8 cellular contexts compared by ENCODE assay signal in the genomic region with DNA sequence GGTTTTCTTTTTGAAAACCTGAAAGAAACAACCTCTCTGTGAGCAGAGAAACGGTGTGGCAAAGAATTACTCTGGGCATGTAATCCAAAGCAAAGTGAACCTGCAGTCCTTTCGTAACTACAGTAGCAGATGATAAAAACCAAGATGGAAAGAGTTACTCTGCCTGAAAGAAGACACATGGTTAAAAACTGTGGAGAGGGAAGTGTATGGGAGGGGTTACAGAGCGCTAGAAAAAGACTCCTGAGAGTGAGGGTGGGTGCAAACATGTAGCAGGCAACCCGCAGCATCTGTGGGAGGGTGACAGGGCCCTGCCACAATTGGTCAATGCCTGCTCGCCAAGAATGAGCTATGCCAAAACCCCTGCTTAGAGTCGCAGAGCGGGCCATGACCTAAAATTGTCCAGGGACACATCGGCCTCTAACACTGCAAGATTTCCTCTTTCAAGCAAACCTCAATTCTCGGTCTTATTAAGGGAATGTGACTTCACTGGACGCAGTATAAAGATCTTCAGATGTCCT. TPM values are rescaled to one million over a fixed set of nuclear protein-coding genes. Genes with fewer than 3 reads are reported as not detected.
A peak's percentile ranks its signal among the peaks of the same experiment; 100 is the strongest.
DNase-seq lines count a peak whose midpoint lies in the region; ATAC-seq and TF ChIP-seq lines count a peak whose summit lies in the region.

No MANE protein-coding gene starts in this region.

- intact Hi-C loops in activated CD4-positive, alpha-beta T cell treated with anti-CD3 and anti-CD28 coated beads for 36 hours (cut with DNase I, micrococcal nuclease) = loop anchor here (1.0 to 5.0 kb wide), 18 partner anchors 21 to 604 kb away; a partner anchor contains a TSS
- intact Hi-C loops in esophagus muscularis mucosa (cut with DNase I) = no loop called here

- H3K4me2 ChIP-seq in neural progenitor cell = peak overlapping the region; percentile 91

- peak; percentile 48 for ATAC-seq in activated CD4-positive, alpha-beta T cell treated with anti-CD3 and anti-CD28 coated beads for 36 hours
- ATAC-seq in HG03378 (IDR thresholded peaks at IDR 0.05; ENCODE audit: unreplicated experiment) = peak; percentile 12
- peak; percentile 1; the same call in 1 of the 2 replicates for ATAC-seq in WTC11

- peaks cover 30% of the 10 kb centered on the region for H3F3A ChIP-seq in neural progenitor cell (ENCODE audit: low read depth)

- H4K20me1 ChIP-seq in neural progenitor cell (ENCODE audit: low read depth) = peaks cover 4% of the 10 kb centered on the region

- H3K4me1 ChIP-seq in esophagus muscularis mucosa (peaks cover 19 to 37% (median 24%) of the 10 kb centered on the region in 4 donors), neural progenitor cell (peaks cover 3% of the 10 kb centered on the region)

- H3K4me3 Mint-ChIP-seq in activated CD4-positive, alpha-beta T cell treated with anti-CD3 and anti-CD28 coated beads for 36 hours = peak overlapping the region; percentile 81
- H3K4me3 Mint-ChIP-seq in WTC11 (peak overlapping the region; percentile 91), neural progenitor cell (peak overlapping the region; percentile 95)

- TF ChIP-seq CTCF in WTC11 (IDR thresholded peaks at IDR 0.05) (no peak), esophagus muscularis mucosa (IDR thresholded peaks at IDR 0.05) (peak in 1 of 3 experiments; percentile 11), neural progenitor cell (IDR thresholded peaks at IDR 0.05) (no peak), GM20000 (IDR thresholded peaks at IDR 0.05; ENCODE audit: extremely low read depth, missing control alignments) (no peak)

- CTCF ChIA-PET in activated CD4-positive, alpha-beta T cell treated with anti-CD3 and anti-CD28 coated beads for 36 hours (lab: Charles Lee) = interaction anchor here (0.5 to 3.5 kb wide), 14 partner anchors 11 to 378 kb away, joined by 3 to 14 read pairs (median 4); a partner anchor contains a TSS
- CTCF ChIA-PET in WTC11 (lab: Charles Lee) = interaction anchor here (0.6 to 3.5 kb wide), 16 partner anchors 10 to 229 kb away, joined by 3 to 60 read pairs (median 6); a partner anchor contains a TSS

- POLR2A ChIA-PET in activated CD4-positive, alpha-beta T cell treated with anti-CD3 and anti-CD28 coated beads for 36 hours (lab: Charles Lee) = interaction anchor here (0.6 to 1.2 kb wide), 2 partner anchors 56 to 60 kb away, joined by 3 to 5 read pairs; a partner anchor contains a TSS
- POLR2A ChIA-PET in WTC11 (lab: Charles Lee) = interaction anchor here (0.5 to 0.6 kb wide), 2 partner anchors 21 to 256 kb away, joined by 3 to 5 read pairs; no protein-coding TSS in a partner anchor

- peak overlapping the region; percentile 69 for H3K9ac ChIP-seq in neural progenitor cell

- 7% methylated on average over 7 of the region's 10 CpGs for WGBS in esophagus muscularis mucosa

- no peaks in the 10 kb centered on the region for H3K9me3 Mint-ChIP-seq in activated CD4-positive, alpha-beta T cell treated with anti-CD3 and anti-CD28 coated beads for 36 hours (ENCODE audit: low read depth)
- H3K9me3 Mint-ChIP-seq in WTC11 (no peaks in the 10 kb centered on the region), neural progenitor cell (no peaks in the 10 kb centered on the region)

- no peaks in the 10 kb centered on the region for H3K9me3 ChIP-seq in esophagus muscularis mucosa
- H3K9me3 ChIP-seq in neural progenitor cell (ENCODE audit: low read depth) = no peaks in the 10 kb centered on the region

- H3K4me3 ChIP-seq in esophagus muscularis mucosa (peak overlapping the region; percentile 67 to 93 (median 83)), neural progenitor cell (peak overlapping the region; percentile 80)

- peak overlapping the region; percentile 97 for H3K27ac Mint-ChIP-seq in activated CD4-positive, alpha-beta T cell treated with anti-CD3 and anti-CD28 coated beads for 36 hours
- H3K27ac Mint-ChIP-seq in WTC11 (peak overlapping the region; percentile 95), neural progenitor cell (peak overlapping the region; percentile 74)

- H3K27ac ChIP-seq in esophagus muscularis mucosa (replicated peaks in 1 of 4) (peak overlapping the region; percentile 89 to 94 (median 92)), neural progenitor cell (peak overlapping the region; percentile 93)

- TF ChIP-seq EP300 in esophagus muscularis mucosa (IDR thresholded peaks at IDR 0.05) = no peak

- H3K27me3 ChIP-seq in esophagus muscularis mucosa (no peaks in the 10 kb centered on the region), neural progenitor cell (no peaks in the 10 kb centered on the region)

- TF ChIP-seq POLR2A in esophagus muscularis mucosa (IDR thresholded peaks at IDR 0.05; ENCODE audit: low read depth) = no peak

- peak overlapping the region; percentile 70 for H2AFZ ChIP-seq in neural progenitor cell (replicated peaks)

- H3K79me2 ChIP-seq in neural progenitor cell (ENCODE audit: low read depth) = no peaks in the 10 kb centered on the region

- peak; percentile 74 for DNase-seq in activated CD4-positive, alpha-beta T cell treated with anti-CD3 and anti-CD28 coated beads for 36 hours
- no peak for DNase-seq in activated CD4-positive, alpha-beta T cell treated with anti-CD3 and anti-CD28 coated beads for 4 hours
- no peak for DNase-seq in WTC11 (ENCODE audit: low spot score)
- DNase-seq in esophagus muscularis mucosa (ENCODE audit: extremely low spot score) = no peak
- DNase-seq in neural progenitor cell (ENCODE audit: low spot score) = no peak
- no peak for DNase-seq in GM20000 (ENCODE audit: low spot score)
- DNase-seq in NCI-H1417 treated with DMSO at 0.1 percent for 48 hours (lab: John Stamatoyannopoulos, UW) = no peak

- peaks cover 34% of the 10 kb centered on the region for H3K4me1 Mint-ChIP-seq in activated CD4-positive, alpha-beta T cell treated with anti-CD3 and anti-CD28 coated beads for 36 hours
- H3K4me1 Mint-ChIP-seq in WTC11 (peaks cover 16% of the 10 kb centered on the region), neural progenitor cell (peaks cover 19% of the 10 kb centered on the region)

- H3K27me3 Mint-ChIP-seq in activated CD4-positive, alpha-beta T cell treated with anti-CD3 and anti-CD28 coated beads for 36 hours = no peaks in the 10 kb centered on the region
- H3K27me3 Mint-ChIP-seq in WTC11 (ENCODE audit: low read depth) = peaks cover 6% of the 10 kb centered on the region
- peaks cover 3% of the 10 kb centered on the region for H3K27me3 Mint-ChIP-seq in neural progenitor cell (ENCODE audit: insufficient read depth, low read depth)

- peaks cover 23 to 30% (median 26%) of the 10 kb centered on the region in 4 donors for H3K36me3 ChIP-seq in esophagus muscularis mucosa
- no peaks in the 10 kb centered on the region for H3K36me3 ChIP-seq in neural progenitor cell

- peaks cover 32% of the 10 kb centered on the region for H3K36me3 Mint-ChIP-seq in activated CD4-positive, alpha-beta T cell treated with anti-CD3 and anti-CD28 coated beads for 36 hours (ENCODE audit: low read depth)
- H3K36me3 Mint-ChIP-seq in WTC11 (peaks cover 13% of the 10 kb centered on the region), neural progenitor cell (peaks cover 13% of the 10 kb centered on the region)

TF ChIP-seq in WTC11, 78 proteins besides CTCF, POLR2A, EP300 and RAD21 (continues in another document):
- no peak for TF ChIP-seq TP53 (CRISPR knock-in tag; IDR thresholded peaks at IDR 0.05)

RNA-seq across cellular contexts. Expression of a gene that starts 0.8 kb away (rescaled TPM):
- 10 to 100 TPM; 54.5 to 62.6 TPM for total RNA-seq in activated CD4-positive, alpha-beta T cell treated with anti-CD3 and anti-CD28 coated beads for 36 hours
- total RNA-seq in WTC11 (2021) (37.9 to 41.6 TPM (median 38.0 TPM) in 3 replicates), esophagus muscularis mucosa (10 to 100 TPM; 52.0 to 70.6 (median 64.3) TPM), neural progenitor cell (ENCODE audit: low replicate concordance) (32.4 and 41.8 TPM in 2 replicates)

RNA-seq across cellular contexts. Expression of a gene that starts 18.6 kb away (rescaled TPM):
- under 1 TPM; 0.48 to 0.61 TPM for total RNA-seq in activated CD4-positive, alpha-beta T cell treated with anti-CD3 and anti-CD28 coated beads for 36 hours
- 0.33 to 0.55 TPM (median 0.50 TPM) in 3 replicates for total RNA-seq in WTC11 (2021)
- under 1 TPM in 1 of 4 donors, not detected in 3; 0.11 TPM for total RNA-seq in esophagus muscularis mucosa
- 0.25 TPM in 1 of 2 replicates, not detected in the other for total RNA-seq in neural progenitor cell (ENCODE audit: low replicate concordance)

RNA-seq across cellular contexts. Expression of a gene that starts 39.7 kb away (rescaled TPM):
- not detected for total RNA-seq in activated CD4-positive, alpha-beta T cell treated with anti-CD3 and anti-CD28 coated beads for 36 hours
- total RNA-seq in WTC11 (2021) (not detected in 3 replicates), esophagus muscularis mucosa (not detected), neural progenitor cell (ENCODE audit: low replicate concordance) (0.56 TPM in 1 of 2 replicates, not detected in the other)

RNA-seq across cellular contexts. Expression of a gene that starts 42.8 kb away (rescaled TPM):
- total RNA-seq in activated CD4-positive, alpha-beta T cell treated with anti-CD3 and anti-CD28 coated beads for 36 hours = 10 to 100 TPM; 48.3 to 58.2 TPM
- total RNA-seq in WTC11 (2021) = 100 to 104 TPM (median 101 TPM) in 3 replicates
- total RNA-seq in esophagus muscularis mucosa = 10 to 100 TPM; 47.2 to 85.2 (median 76.2) TPM
- total RNA-seq in neural progenitor cell (ENCODE audit: low replicate concordance) = 19.0 and 31.3 TPM in 2 replicates

RNA-seq across cellular contexts. Expression of a gene that starts 46.3 kb away (rescaled TPM):
- under 1 TPM; 0.16 to 0.18 TPM for total RNA-seq in activated CD4-positive, alpha-beta T cell treated with anti-CD3 and anti-CD28 coated beads for 36 hours
- total RNA-seq in WTC11 (2021) = 0.50 to 0.55 TPM (median 0.55 TPM) in 3 replicates
- 1 to 10 TPM in 2 of 4 donors, under 1 TPM in 2; 0.92 to 1.8 (median 1.1) TPM for total RNA-seq in esophagus muscularis mucosa
- 0.07 and 1.2 TPM in 2 replicates for total RNA-seq in neural progenitor cell (ENCODE audit: low replicate concordance)
